20 cellular contexts compared by ENCODE assay signal in genomic region chr11:17747131-17747955, GRCh38. TPM values are rescaled to one million over a fixed set of nuclear protein-coding genes. Genes with fewer than 3 reads are reported as not detected.
DNase-seq lines count a peak whose midpoint lies in the region; ATAC-seq and TF ChIP-seq lines count a peak whose summit lies in the region.
"Had no signal": no experiment of that assay in that cellular context is flagged by ENCODE, and none has a peak within 500 bp of the region (broad histone marks: within the 10 kb centered on the region; RNA-seq: fewer than 3 reads in every experiment).

No MANE protein-coding gene starts in this region.

- no peak overlapping the region for H3K9ac ChIP-seq in neuronal stem cell (ENCODE audit: low read depth, low read length, poor library complexity)

- peak overlapping the region; percentile 18 for H2AK5ac ChIP-seq in neuronal stem cell (ENCODE audit: low read depth, low read length)

- peak overlapping the region; percentile 9 for H3K23ac ChIP-seq in neuronal stem cell (ENCODE audit: low read depth, low read length, poor library complexity)

- H3K4me3 ChIP-seq in left ventricle myocardium inferior (no peak overlapping the region), neuronal stem cell (ENCODE audit: low read length in 2 of 2) (no peak overlapping the region)
- H3K4me3 ChIP-seq: SJSA1 had no signal

- H2AFZ ChIP-seq in neuronal stem cell (ENCODE audit: low read length): no peak overlapping the region

- H3K14ac ChIP-seq in neuronal stem cell (ENCODE audit: low read length): no peak overlapping the region

- peak overlapping the region; percentile 5 for H2BK5ac ChIP-seq in neuronal stem cell (ENCODE audit: low read length)

- H3K27ac ChIP-seq in left ventricle myocardium inferior (replicated peaks) (no peak overlapping the region), neuronal stem cell (replicated peaks; ENCODE audit: low read length) (no peak overlapping the region)
- H3K27ac ChIP-seq: C4-2B, HL-60, RWPE1, SJSA1 had no signal

- intact Hi-C loops in left cardiac atrium (cut with DNase I): loop anchor here in 1 of 2 donors (5.0 kb wide), 1 partner anchor 230 kb away; no protein-coding TSS in a partner anchor
- intact Hi-C loops in left ventricle myocardium inferior (cut with micrococcal nuclease): no loop called here

- ATAC-seq in left cardiac atrium: no peak
- ATAC-seq in HG02973 (IDR thresholded peaks at IDR 0.05; ENCODE audit: unreplicated experiment): no peak

- no CpG with 5 or more reads among the region's 19 CpGs for WGBS in neuronal stem cell (ENCODE audit: extremely low coverage in 2 of 2, insufficient read length in 2 of 2, insufficient replicate concordance in 1 of 2), 2 donors

- H2BK12ac ChIP-seq in neuronal stem cell (ENCODE audit: low read length): no peak overlapping the region

- no peaks in the 10 kb centered on the region for H3K36me3 ChIP-seq in left ventricle myocardium inferior
- no peaks in the 10 kb centered on the region for H3K36me3 ChIP-seq in neuronal stem cell (replicated peaks in 1 of 2; ENCODE audit: control insufficient read depth in 2 of 2, insufficient read depth in 2 of 2, low read length in 2 of 2)
- H3K36me3 ChIP-seq: SJSA1 had no signal

- H3K4me1 ChIP-seq in left ventricle myocardium inferior: peaks cover 10% of the 10 kb centered on the region
- no peaks in the 10 kb centered on the region for H3K4me1 ChIP-seq in neuronal stem cell (ENCODE audit: control insufficient read depth in 2 of 2, insufficient read depth in 1 of 2, low read depth in 1 of 2, low read length in 2 of 2)
- H3K4me1 ChIP-seq: SJSA1 had no signal

- no peaks in the 10 kb centered on the region for H3K9me3 ChIP-seq in left ventricle myocardium inferior (replicated peaks)
- H3K9me3 ChIP-seq in neuronal stem cell (replicated peaks in 1 of 2; ENCODE audit: control insufficient read depth in 2 of 2, insufficient read depth in 1 of 2, low read depth in 1 of 2, low read length in 2 of 2): no peaks in the 10 kb centered on the region

- TF ChIP-seq CTCF in left ventricle myocardium inferior (IDR thresholded peaks at IDR 0.05; ENCODE audit: borderline replicate concordance): no peak

- H3K4me2 ChIP-seq in neuronal stem cell (ENCODE audit: insufficient read depth, low read length, poor library complexity, severe bottlenecking): no peak overlapping the region

- H4K8ac ChIP-seq in neuronal stem cell (ENCODE audit: low read depth, low read length): no peak overlapping the region

- peak overlapping the region; percentile 34 for H3K18ac ChIP-seq in neuronal stem cell (ENCODE audit: low read length)

- peaks cover 4% of the 10 kb centered on the region for H3K79me1 ChIP-seq in neuronal stem cell (ENCODE audit: low read depth, low read length)

- H2BK120ac ChIP-seq in neuronal stem cell (ENCODE audit: low read depth, low read length): no peak overlapping the region

- peaks cover 27% of the 10 kb centered on the region for H3K27me3 ChIP-seq in left ventricle myocardium inferior (ENCODE audit: low read depth)
- no peaks in the 10 kb centered on the region for H3K27me3 ChIP-seq in neuronal stem cell (ENCODE audit: control insufficient read depth in 3 of 3, insufficient read depth in 3 of 3, low read depth in 1 of 3, low read length in 3 of 3)

- H4K91ac ChIP-seq in neuronal stem cell (ENCODE audit: low read depth, low read length, poor library complexity): no peak overlapping the region

- no peak overlapping the region for H3K4ac ChIP-seq in neuronal stem cell (ENCODE audit: low read length)

- no peak overlapping the region for H2BK15ac ChIP-seq in neuronal stem cell (ENCODE audit: low read length)

- DNase-seq in left cardiac atrium (peak; percentile 14), left ventricle myocardium inferior (no peak), cerebellar cortex (ENCODE audit: low spot score) (peak; percentile 76), neuronal stem cell (ENCODE audit: low spot score) (no peak), anterior cingulate cortex (lab: John Stamatoyannopoulos, UW) (no peak), GF-D8 (lab: John Stamatoyannopoulos, UW) (no peak), AG20443 (ENCODE audit: low spot score) (no peak)
- DNase-seq: H9; MV-4-11; NCI-H1417; NCI-H1930; NCI-H446; NK-92 treated with Interleukin-12 subunit alpha and Interleukin-12 subunit beta, amount 100 ng/mL, for 24 hours had no signal

RNA-seq across cellular contexts. Expression of gene KCNC1, which starts 12.8 kb away (rescaled TPM):
- total RNA-seq in left cardiac atrium: not detected
- total RNA-seq in left ventricle myocardium inferior: not detected
- 2.0 TPM for polyA plus RNA-seq in neuronal stem cell (2013, experiment 1 of 2)
- 1.9 TPM for polyA plus RNA-seq in neuronal stem cell (2013, experiment 2 of 2)
- total RNA-seq: OCI-LY7, SJSA1 had no signal

RNA-seq across cellular contexts. Expression of gene MYOD1, which starts 28.0 kb away (rescaled TPM):
- total RNA-seq in left cardiac atrium (not detected), left ventricle myocardium inferior (not detected)
- not detected for polyA plus RNA-seq in neuronal stem cell (2013, experiment 1 of 2)
- not detected for polyA plus RNA-seq in neuronal stem cell (2013, experiment 2 of 2)
- total RNA-seq: A673, H9, OCI-LY7, SJSA1 had no signal

Comparison
In these comparisons a context has a peak if more than half of its experiments do, and no peak if none do; other contexts are left out.
1. DNase-seq: peak in left cardiac atrium (single experiment) and cerebellar cortex (single experiment); none in left ventricle myocardium inferior (single experiment), neuronal stem cell (single experiment), anterior cingulate cortex (0 of 58), GF-D8 (single experiment) and AG20443 (single experiment).